23 cellular contexts compared by ENCODE assay signal in genomic region chr22:26448334-26448733, GRCh38. TPM values are rescaled to one million over a fixed set of nuclear protein-coding genes. Genes with fewer than 3 reads are reported as not detected.
DNase-seq lines count a peak whose midpoint lies in the region; ATAC-seq, FAIRE-seq and TF ChIP-seq lines count a peak whose summit lies in the region.
"Had no signal": no experiment of that assay in that cellular context is flagged by ENCODE, and none has a peak within 500 bp of the region (broad histone marks: within the 10 kb centered on the region; RNA-seq: fewer than 3 reads in every experiment).

No MANE protein-coding gene starts in this region.

- CTCF ChIA-PET in activated CD4-positive, alpha-beta T cell treated with anti-CD3 and anti-CD28 coated beads for 36 hours (lab: Charles Lee), result interaction anchor here (0.9 to 1.7 kb wide), 2 partner anchors 12 to 53 kb away, joined by 3 to 5 read pairs; no protein-coding TSS in a partner anchor

- no peak overlapping the region for H3K4me3 ChIP-seq in heart left ventricle
- H3K4me3 ChIP-seq: BLaER1, GM12878 had no signal

- DNase-seq in Right ventricle myocardium superior (no peak), heart left ventricle (no peak), glutamatergic neuron (no peak), urothelium cell line (ENCODE audit: low spot score) (no peak), CD14-positive monocyte (ENCODE audit: low spot score) (no peak)
- DNase-seq in activated CD4-positive, alpha-beta T cell treated with anti-CD3 and anti-CD28 coated beads for 36 hours, result no peak
- DNase-seq: CD4-positive, alpha-beta T cell; COR-L47; DMS79; EL; GDM1; MM.1S; NCI-H2029 treated with DMSO at 0.1 percent for 48 hours; NCI-H526 treated with DMSO at 0.1 percent for 48 hours; SK-N-SH had no signal

- FAIRE-seq in urothelium cell line (lab: Jason Lieb, UNC), result peak; percentile 69
- FAIRE-seq: A204.1, GM12878, H54 had no signal

- intact Hi-C loops in Right ventricle myocardium superior (cut with DNase I) (no loop called here), heart left ventricle (cut with DNase I) (no loop called here), CD14-positive monocyte (cut with micrococcal nuclease) (no loop called here)
- intact Hi-C loops in activated CD4-positive, alpha-beta T cell treated with anti-CD3 and anti-CD28 coated beads for 36 hours (cut with DNase I, micrococcal nuclease), result no loop called here

- no peaks in the 10 kb centered on the region for H3K27me3 Mint-ChIP-seq in activated T-helper 17 cell treated with anti-CD3 and anti-CD28 coated beads, Interleukin-2, amount 50 U/mL, for 72 hours
- H3K27me3 Mint-ChIP-seq in glutamatergic neuron (ENCODE audit: unreplicated experiment), result peaks cover 19% of the 10 kb centered on the region
- H3K27me3 Mint-ChIP-seq in activated CD4-positive, alpha-beta T cell treated with anti-CD3 and anti-CD28 coated beads for 36 hours, result no peaks in the 10 kb centered on the region
- peaks cover 0 to 2% (median 0%) of the 10 kb centered on the region in 3 donors for H3K27me3 Mint-ChIP-seq in CD14-positive monocyte (ENCODE audit: low read depth in 3 of 3)
- H3K27me3 Mint-ChIP-seq: CD4-positive, alpha-beta T cell; IgD-negative memory B cell had no signal

- H3K9me3 ChIP-seq in heart left ventricle, result no peaks in the 10 kb centered on the region
- H3K9me3 ChIP-seq: BLaER1, SK-N-SH had no signal

- H3K27me3 ChIP-seq in heart left ventricle, result no peaks in the 10 kb centered on the region
- H3K27me3 ChIP-seq: BLaER1 had no signal

- TF ChIP-seq POLR2A in heart left ventricle (IDR thresholded peaks at IDR 0.05), result no peak

- H3K36me3 ChIP-seq in heart left ventricle, result peaks cover 3 to 32% (median 25%) of the 10 kb centered on the region in 9 donors

- WGBS in heart left ventricle, 4 donors, result 34 to 52% (median 40%) methylated on average over 4 to 5 of the region's 5 CpGs

- H3K9me3 Mint-ChIP-seq in activated T-helper 17 cell treated with anti-CD3 and anti-CD28 coated beads, Interleukin-2, amount 50 U/mL, for 72 hours, result no peaks in the 10 kb centered on the region
- peaks cover 15% of the 10 kb centered on the region for H3K9me3 Mint-ChIP-seq in glutamatergic neuron (ENCODE audit: unreplicated experiment)
- H3K9me3 Mint-ChIP-seq in activated CD4-positive, alpha-beta T cell treated with anti-CD3 and anti-CD28 coated beads for 36 hours (ENCODE audit: low read depth), result no peaks in the 10 kb centered on the region
- H3K9me3 Mint-ChIP-seq in CD14-positive monocyte, result peaks cover 0 to 2% (median 0%) of the 10 kb centered on the region in 7 donors
- H3K9me3 Mint-ChIP-seq: CD4-positive, alpha-beta T cell; IgD-negative memory B cell had no signal

- H3K4me3 Mint-ChIP-seq in activated T-helper 17 cell treated with anti-CD3 and anti-CD28 coated beads, Interleukin-2, amount 50 U/mL, for 72 hours, result no peak overlapping the region
- peak overlapping the region; percentile 18 for H3K4me3 Mint-ChIP-seq in glutamatergic neuron (ENCODE audit: unreplicated experiment)
- H3K4me3 Mint-ChIP-seq in activated CD4-positive, alpha-beta T cell treated with anti-CD3 and anti-CD28 coated beads for 36 hours, result no peak overlapping the region
- H3K4me3 Mint-ChIP-seq in CD14-positive monocyte, result no peak overlapping the region
- H3K4me3 Mint-ChIP-seq: CD4-positive, alpha-beta T cell; IgD-negative memory B cell had no signal

- POLR2A ChIA-PET in activated CD4-positive, alpha-beta T cell treated with anti-CD3 and anti-CD28 coated beads for 36 hours (lab: Charles Lee), result no interaction called here

- H3K4me1 ChIP-seq in heart left ventricle, result peaks cover 0 to 8% (median 0%) of the 10 kb centered on the region in 12 donors

- no peak overlapping the region for H3K27ac ChIP-seq in heart left ventricle
- H3K27ac ChIP-seq: BLaER1, HL-60, KMS-11 had no signal

- ATAC-seq in Right ventricle myocardium superior (ENCODE audit: poor library complexity), result peak; percentile 57
- no peak for ATAC-seq in heart left ventricle
- no peak for ATAC-seq in activated T-helper 17 cell treated with anti-CD3 and anti-CD28 coated beads, Interleukin-2, amount 50 U/mL, for 72 hours (replicated peaks)
- no peak for ATAC-seq in activated CD4-positive, alpha-beta T cell treated with anti-CD3 and anti-CD28 coated beads for 36 hours
- ATAC-seq: GM12878 had no signal

- H3K27ac Mint-ChIP-seq in activated T-helper 17 cell treated with anti-CD3 and anti-CD28 coated beads, Interleukin-2, amount 50 U/mL, for 72 hours, result peak overlapping the region; percentile 74
- H3K27ac Mint-ChIP-seq in glutamatergic neuron (ENCODE audit: unreplicated experiment) (peak overlapping the region; percentile 74), CD14-positive monocyte (no peak overlapping the region)
- H3K27ac Mint-ChIP-seq in activated CD4-positive, alpha-beta T cell treated with anti-CD3 and anti-CD28 coated beads for 36 hours, result no peak overlapping the region
- H3K27ac Mint-ChIP-seq: CD4-positive, alpha-beta T cell had no signal

- H3K36me3 Mint-ChIP-seq in activated T-helper 17 cell treated with anti-CD3 and anti-CD28 coated beads, Interleukin-2, amount 50 U/mL, for 72 hours (ENCODE audit: low read depth), result peaks cover 35% of the 10 kb centered on the region
- H3K36me3 Mint-ChIP-seq in glutamatergic neuron (ENCODE audit: unreplicated experiment), result no peaks in the 10 kb centered on the region
- peaks cover 16% of the 10 kb centered on the region for H3K36me3 Mint-ChIP-seq in activated CD4-positive, alpha-beta T cell treated with anti-CD3 and anti-CD28 coated beads for 36 hours (ENCODE audit: low read depth)
- H3K36me3 Mint-ChIP-seq in CD14-positive monocyte, result peaks cover 57 to 61% of the 10 kb centered on the region in 2 donors
- H3K36me3 Mint-ChIP-seq: IgD-negative memory B cell had no signal

- peaks cover 5% of the 10 kb centered on the region for H3K4me1 Mint-ChIP-seq in activated T-helper 17 cell treated with anti-CD3 and anti-CD28 coated beads, Interleukin-2, amount 50 U/mL, for 72 hours
- peaks cover 63% of the 10 kb centered on the region for H3K4me1 Mint-ChIP-seq in glutamatergic neuron (ENCODE audit: low read depth, unreplicated experiment)
- H3K4me1 Mint-ChIP-seq in activated CD4-positive, alpha-beta T cell treated with anti-CD3 and anti-CD28 coated beads for 36 hours, result no peaks in the 10 kb centered on the region
- H3K4me1 Mint-ChIP-seq in CD14-positive monocyte, result peaks cover 3% of the 10 kb centered on the region
- H3K4me1 Mint-ChIP-seq: IgD-negative memory B cell had no signal

- TF ChIP-seq CTCF in heart left ventricle (IDR thresholded peaks at IDR 0.05), result no peak
- no peak for TF ChIP-seq CTCF in glutamatergic neuron (IDR thresholded peaks at IDR 0.05; ENCODE audit: partially characterized antibody, unreplicated experiment)
- no peak for TF ChIP-seq CTCF in CD14-positive monocyte (IDR thresholded peaks at IDR 0.05)

RNA-seq across cellular contexts. Expression of gene ASPHD2, which starts 19.3 kb away (rescaled TPM):
- total RNA-seq in Right ventricle myocardium superior, result not detected
- 1 to 10 TPM in 1 of 9 donors, under 1 TPM in 7, not detected in 1; 0.07 to 1.5 (median 0.14) TPM for total RNA-seq in heart left ventricle
- under 1 TPM in 1 of 2 donors, not detected in 1; 0.12 TPM for polyA plus RNA-seq in heart left ventricle
- 10 to 100 TPM; 13.2 to 20.2 TPM for total RNA-seq in activated T-helper 17 cell treated with anti-CD3 and anti-CD28 coated beads, Interleukin-2, amount 50 U/mL, for 72 hours
- 19.0 TPM for total RNA-seq in glutamatergic neuron (ENCODE audit: unreplicated experiment)
- 10 to 100 TPM; 10.2 to 10.5 TPM for total RNA-seq in activated CD4-positive, alpha-beta T cell treated with anti-CD3 and anti-CD28 coated beads for 36 hours
- polyA plus RNA-seq in CD14-positive monocyte, result 1 to 10 TPM; 2.6 to 6.2 TPM

RNA-seq across cellular contexts. Expression of gene HPS4, which starts 35.2 kb away (rescaled TPM):
- total RNA-seq in Right ventricle myocardium superior (8.3 TPM), heart left ventricle (10 to 100 TPM in 5 of 9 donors, 1 to 10 TPM in 4; 6.9 to 15.0 (median 10.3) TPM), glutamatergic neuron (ENCODE audit: unreplicated experiment) (55.1 TPM)
- polyA plus RNA-seq in heart left ventricle (1 to 10 TPM; 6.2 to 7.2 TPM), CD14-positive monocyte (1 to 10 TPM; 5.7 to 7.5 TPM)
- total RNA-seq in activated T-helper 17 cell treated with anti-CD3 and anti-CD28 coated beads, Interleukin-2, amount 50 U/mL, for 72 hours, result 10 to 100 TPM; 36.4 to 56.3 TPM
- total RNA-seq in activated CD4-positive, alpha-beta T cell treated with anti-CD3 and anti-CD28 coated beads for 36 hours, result 10 to 100 TPM; 49.3 to 60.9 TPM

RNA-seq across cellular contexts. Expression of gene SRRD, which starts 35.3 kb away (rescaled TPM):
- total RNA-seq in Right ventricle myocardium superior (23.2 TPM), heart left ventricle (10 to 100 TPM; 18.2 to 28.9 (median 23.4) TPM), glutamatergic neuron (ENCODE audit: unreplicated experiment) (20.1 TPM)
- polyA plus RNA-seq in heart left ventricle (10 to 100 TPM; 11.3 to 24.6 TPM), CD14-positive monocyte (10 to 100 TPM; 10.0 to 15.0 TPM)
- 10 to 100 TPM; 22.2 to 40.3 TPM for total RNA-seq in activated T-helper 17 cell treated with anti-CD3 and anti-CD28 coated beads, Interleukin-2, amount 50 U/mL, for 72 hours
- total RNA-seq in activated CD4-positive, alpha-beta T cell treated with anti-CD3 and anti-CD28 coated beads for 36 hours, result 10 to 100 TPM; 17.5 to 28.5 TPM

Comparison
In these comparisons a context has a peak if more than half of its experiments do, and no peak if none do; other contexts are left out.
1. H3K27ac Mint-ChIP-seq: peak in activated T-helper 17 cell treated with anti-CD3 and anti-CD28 coated beads, Interleukin-2, amount 50 U/mL, for 72 hours (single experiment) and glutamatergic neuron (single experiment); none in activated CD4-positive, alpha-beta T cell treated with anti-CD3 and anti-CD28 coated beads for 36 hours (single experiment) and CD14-positive monocyte (0 of 7).